37 cellular contexts compared by ENCODE assay signal in the genomic region with DNA sequence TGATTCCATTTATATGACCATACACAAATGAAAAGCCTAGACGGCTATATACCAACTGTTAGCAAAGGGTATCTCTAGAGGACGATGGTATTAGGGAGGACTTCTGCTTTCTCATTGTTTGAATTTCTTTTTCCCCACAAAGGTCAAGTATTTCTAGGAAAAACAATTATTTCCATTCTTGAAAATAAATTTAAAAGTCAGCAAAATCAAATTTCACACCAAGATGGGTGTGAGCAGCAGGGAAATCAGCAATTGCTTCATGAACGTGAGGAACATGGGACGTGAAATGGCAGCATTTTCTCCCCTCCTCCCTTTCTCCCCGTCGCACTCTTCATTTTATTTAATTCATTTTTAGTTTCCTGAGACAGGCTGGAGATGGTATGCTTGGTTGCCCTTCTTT.
"Had no signal": no experiment of that assay in that cellular context is flagged by ENCODE, and none has a peak within 500 bp of the region (broad histone marks: within the 10 kb centered on the region; RNA-seq: fewer than 3 reads in every experiment).

No MANE protein-coding gene starts in this region.

- FAIRE-seq: astrocyte, TTC549 had no signal

- H3K36me3 Mint-ChIP-seq: activated CD4-positive, alpha-beta memory T cell treated with anti-CD3 and anti-CD28 coated beads for 36 hours; activated naive CD4-positive, alpha-beta T cell treated with anti-CD3 and anti-CD28 coated beads, Interleukin-2, amount 50 U/mL, for 72 hours; activated naive CD8-positive, alpha-beta T cell treated with anti-CD3 and anti-CD28 coated beads for 36 hours had no signal

- H3K27ac Mint-ChIP-seq: activated B cell treated with CpG ODN at 0.5 μM for 24 hours; activated CD4-positive, alpha-beta memory T cell treated with anti-CD3 and anti-CD28 coated beads for 36 hours; activated CD4-positive, alpha-beta T cell treated with anti-CD3 and anti-CD28 coated beads, Interleukin-2, amount 10 ng/mL, durations not matched to agents 24 days and 14 days; activated CD8-positive, alpha-beta T cell treated with anti-CD3 and anti-CD28 coated beads for 36 hours; activated naive CD4-positive, alpha-beta T cell treated with anti-CD3 and anti-CD28 coated beads for 36 hours; activated naive CD4-positive, alpha-beta T cell treated with anti-CD3 and anti-CD28 coated beads, Interleukin-2, amount 50 U/mL, for 72 hours; activated naive CD8-positive, alpha-beta T cell treated with anti-CD3 and anti-CD28 coated beads for 36 hours; activated T-cell treated with anti-CD3 and anti-CD28 coated beads, Interleukin-2, amount 50 U/mL, for 72 hours; activated T-helper 1 cell treated with anti-CD3 and anti-CD28 coated beads, Interleukin-12 subunit alpha, Interleukin-12 subunit beta, Interleukin-2, Interleukin-4 antibody, amounts not matched to agents 30 ng/mL and 10 ng/mL and 1 ng/mL, durations not matched to agents 14 hours and 24 hours and 36 hours; activated T-helper 17 cell treated with anti-CD3 and anti-CD28 coated beads, Interleukin-2, amount 50 U/mL, for 72 hours; T-helper 1 cell treated with Interleukin-12 subunit alpha and Interleukin-12 subunit beta and Interleukin-4 antibody, amounts not matched to agents 30 μg/mL and 1 μg/mL, for 36 hours; T-helper 2 cell treated with Interferon-gamma antibody and Interleukin-4, amounts not matched to agents 5 μg/mL and 100 μg/mL, for 36 hours had no signal

- H3K27me3 Mint-ChIP-seq: activated T-helper 17 cell treated with anti-CD3 and anti-CD28 coated beads, Interleukin-2, amount 50 U/mL, for 72 hours had no signal

- H3K9me3 Mint-ChIP-seq: activated B cell treated with CpG ODN at 0.5 μM for 24 hours; activated CD4-positive, alpha-beta memory T cell treated with anti-CD3 and anti-CD28 coated beads for 36 hours; activated CD4-positive, alpha-beta T cell treated with anti-CD3 and anti-CD28 coated beads, Interleukin-2, amount 10 ng/mL, durations not matched to agents 24 days and 14 days; activated CD8-positive, alpha-beta T cell treated with anti-CD3 and anti-CD28 coated beads for 36 hours; activated naive CD4-positive, alpha-beta T cell treated with anti-CD3 and anti-CD28 coated beads for 36 hours; activated naive CD4-positive, alpha-beta T cell treated with anti-CD3 and anti-CD28 coated beads, Interleukin-2, amount 50 U/mL, for 72 hours; activated naive CD8-positive, alpha-beta T cell treated with anti-CD3 and anti-CD28 coated beads for 36 hours; activated T-cell treated with anti-CD3 and anti-CD28 coated beads, Interleukin-2, amount 50 U/mL, for 4 hours; activated T-cell treated with anti-CD3 and anti-CD28 coated beads, Interleukin-2, amount 50 U/mL, for 72 hours; activated T-helper 1 cell treated with anti-CD3 and anti-CD28 coated beads, Interleukin-12 subunit alpha, Interleukin-12 subunit beta, Interleukin-2, Interleukin-4 antibody, amounts not matched to agents 30 ng/mL and 10 ng/mL and 1 ng/mL, durations not matched to agents 14 hours and 24 hours and 36 hours; activated T-helper 17 cell treated with anti-CD3 and anti-CD28 coated beads, Interleukin-2, amount 50 U/mL, for 72 hours; T-helper 1 cell treated with Interleukin-12 subunit alpha and Interleukin-12 subunit beta and Interleukin-4 antibody, amounts not matched to agents 30 μg/mL and 1 μg/mL, for 36 hours; T-helper 2 cell treated with Interferon-gamma antibody and Interleukin-4, amounts not matched to agents 5 μg/mL and 100 μg/mL, for 36 hours had no signal

- H3K4me3 ChIP-seq: adrenal gland, body of pancreas, breast epithelium had no signal

- H3K36me3 ChIP-seq: adrenal gland, brain microvascular endothelial cell, breast epithelium had no signal

- ATAC-seq: activated CD8-positive, alpha-beta T cell treated with anti-CD3 and anti-CD28 coated beads for 36 hours; activated naive CD4-positive, alpha-beta T cell treated with anti-CD3 and anti-CD28 coated beads, Interleukin-2, amount 50 U/mL, for 72 hours; activated T-cell treated with anti-CD3 and anti-CD28 coated beads, Interleukin-2, amount 50 U/mL, for 4 hours; activated T-cell treated with anti-CD3 and anti-CD28 coated beads, Interleukin-2, amount 50 U/mL, for 72 hours; activated T-helper 17 cell treated with anti-CD3 and anti-CD28 coated beads, Interleukin-2, amount 50 U/mL, for 72 hours; body of pancreas had no signal

- H3K27me3 ChIP-seq: adrenal gland, body of pancreas, breast epithelium had no signal

- H3K27ac ChIP-seq: adrenal gland, body of pancreas, brain microvascular endothelial cell, breast epithelium, VCaP had no signal

- DNase-seq: activated B cell treated with CpG ODN at 0.5 μM for 24 hours; activated CD4-positive, alpha-beta memory T cell treated with anti-CD3 and anti-CD28 coated beads for 36 hours; activated CD4-positive, alpha-beta T cell treated with anti-CD3 and anti-CD28 coated beads for 4 hours; activated CD4-positive, alpha-beta T cell treated with anti-CD3 and anti-CD28 coated beads, Interleukin-2, amount 10 ng/mL, durations not matched to agents 24 days and 14 days; activated CD4-positive, alpha-beta T cell treated with anti-CD3 and anti-CD28 coated beads, Interleukin-2, amount 50 U/mL, for 1 hour; activated CD4-positive, alpha-beta T cell treated with anti-CD3 and anti-CD28 coated beads, Interleukin-2, amount 50 U/mL, for 4 hours; activated CD4-positive, CD25-positive, alpha-beta regulatory T cell treated with anti-CD3 and anti-CD28 coated beads, Interleukin-2, amount 50 U/mL, for 72 hours; activated CD8-positive, alpha-beta memory T cell treated with anti-CD3 and anti-CD28 coated beads, Interleukin-2, amount 50 U/mL, for 4 hours; activated CD8-positive, alpha-beta T cell treated with anti-CD3 and anti-CD28 coated beads for 36 hours; activated effector memory CD4-positive, alpha-beta T cell treated with anti-CD3 and anti-CD28 coated beads, Interleukin-2, amount 50 U/mL, for 16 hours; activated gamma-delta T cell treated with Interleukin-2 at 50 U/mL for 16 hours; activated naive CD4-positive, alpha-beta T cell; activated naive CD4-positive, alpha-beta T cell treated with anti-CD3 and anti-CD28 coated beads for 36 hours; activated naive CD4-positive, alpha-beta T cell treated with anti-CD3 and anti-CD28 coated beads, Interleukin-2, amount 50 U/mL, for 16 hours; activated naive CD8-positive, alpha-beta T cell treated with anti-CD3 and anti-CD28 coated beads for 36 hours; activated T-cell treated with anti-CD3 and anti-CD28 coated beads for 4 hours; activated T-cell treated with anti-CD3 and anti-CD28 coated beads, Interleukin-2, amount 50 U/mL, for 1 hour; activated T-cell treated with anti-CD3 and anti-CD28 coated beads, Interleukin-2, amount 50 U/mL, for 4 hours; activated T-cell treated with anti-CD3 and anti-CD28 coated beads, Interleukin-2, amount 50 U/mL, for 72 hours; amniotic stem cell; aorta; body of pancreas; brain microvascular endothelial cell; central memory CD4-positive, alpha-beta T cell; T-helper 1 cell; T-helper 2 cell; T-helper 9 cell had no signal

- H3K4me3 Mint-ChIP-seq: activated B cell treated with CpG ODN at 0.5 μM for 24 hours; activated CD4-positive, alpha-beta memory T cell treated with anti-CD3 and anti-CD28 coated beads for 36 hours; activated CD4-positive, alpha-beta T cell treated with anti-CD3 and anti-CD28 coated beads, Interleukin-2, amount 10 ng/mL, durations not matched to agents 24 days and 14 days; activated CD8-positive, alpha-beta T cell treated with anti-CD3 and anti-CD28 coated beads for 36 hours; activated naive CD4-positive, alpha-beta T cell treated with anti-CD3 and anti-CD28 coated beads for 36 hours; activated naive CD8-positive, alpha-beta T cell treated with anti-CD3 and anti-CD28 coated beads for 36 hours; activated T-cell treated with anti-CD3 and anti-CD28 coated beads, Interleukin-2, amount 50 U/mL, for 4 hours; activated T-cell treated with anti-CD3 and anti-CD28 coated beads, Interleukin-2, amount 50 U/mL, for 72 hours; activated T-helper 1 cell treated with anti-CD3 and anti-CD28 coated beads, Interleukin-12 subunit alpha, Interleukin-12 subunit beta, Interleukin-2, Interleukin-4 antibody, amounts not matched to agents 30 ng/mL and 10 ng/mL and 1 ng/mL, durations not matched to agents 14 hours and 24 hours and 36 hours; activated T-helper 17 cell treated with anti-CD3 and anti-CD28 coated beads, Interleukin-2, amount 50 U/mL, for 72 hours; T-helper 1 cell treated with Interleukin-12 subunit alpha and Interleukin-12 subunit beta and Interleukin-4 antibody, amounts not matched to agents 30 μg/mL and 1 μg/mL, for 36 hours; T-helper 2 cell treated with Interferon-gamma antibody and Interleukin-4, amounts not matched to agents 5 μg/mL and 100 μg/mL, for 36 hours had no signal

- H3K9me3 ChIP-seq: adrenal gland, body of pancreas, breast epithelium had no signal
